21 cellular contexts compared by ENCODE assay signal in the genomic region with DNA sequence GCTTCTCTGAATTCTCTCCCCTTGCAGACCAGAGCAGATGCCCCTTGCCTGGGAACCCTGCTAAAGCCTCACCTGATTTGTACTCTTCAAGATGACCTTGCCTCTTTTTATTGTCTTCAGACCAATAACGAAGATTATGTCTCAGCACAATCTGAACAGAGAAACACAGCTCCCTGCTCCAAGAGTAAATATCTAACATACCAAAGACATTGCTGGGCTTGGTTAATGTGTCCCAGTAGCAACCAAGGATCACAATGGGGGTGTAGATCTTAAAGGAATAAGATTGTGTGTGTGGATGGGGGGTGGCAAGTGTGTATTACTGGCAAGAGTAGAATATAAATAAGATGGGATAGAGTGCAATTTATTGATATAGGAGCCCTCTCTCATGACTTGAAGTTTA.
A peak's percentile ranks its signal among the peaks of the same experiment; 100 is the strongest.
DNase-seq lines count a peak whose midpoint lies in the region; ATAC-seq, FAIRE-seq and TF ChIP-seq lines count a peak whose summit lies in the region.
"Had no signal": no experiment of that assay in that cellular context is flagged by ENCODE, and none has a peak within 500 bp of the region (broad histone marks: within the 10 kb centered on the region; RNA-seq: fewer than 3 reads in every experiment).

No MANE protein-coding gene starts in this region.

- DNase-seq in AG08396 (ENCODE audit: low spot score) (peak; percentile 41), HTR-8/SVneo (ENCODE audit: insufficient read length, low spot score) (no peak), brain microvascular endothelial cell (peak; percentile 40), left colon (no peak), NCI-H82 (lab: John Stamatoyannopoulos, UW) (no peak), NCI-H510A treated with DMSO at 0.1 percent for 48 hours (lab: John Stamatoyannopoulos, UW) (no peak), D721Med (ENCODE audit: insufficient read length, low spot score) (no peak)
- no peak for DNase-seq in stimulated activated CD4-positive, alpha-beta T cell treated with anti-CD3 and anti-CD28 coated beads, Interleukin-4, amount 100 ng/mL, for 1 hour
- DNase-seq: activated CD4-positive, alpha-beta T cell treated with anti-CD3 and anti-CD28 coated beads for 4 hours; activated CD8-positive, alpha-beta memory T cell treated with anti-CD3 and anti-CD28 coated beads, Interleukin-2, amount 10 ng/mL, durations not matched to agents 7 days and 5 days; activated naive CD8-positive, alpha-beta T cell treated with anti-CD3 and anti-CD28 coated beads for 36 hours; dermis blood vessel endothelial cell; NCI-H1417 treated with DMSO at 0.1 percent for 48 hours; NCI-H526; right lobe of liver; SHP77; T-helper 1 cell had no signal

- H3K36me3 ChIP-seq in brain microvascular endothelial cell (replicated peaks): no peaks in the 10 kb centered on the region
- H3K36me3 ChIP-seq: right lobe of liver, thoracic aorta had no signal

- intact Hi-C loops in left colon (cut with DNase I, micrococcal nuclease): no loop called here

- H3K27ac ChIP-seq in brain microvascular endothelial cell: no peak overlapping the region
- H3K27ac ChIP-seq: parathyroid adenoma, right lobe of liver, thoracic aorta had no signal

- in situ Hi-C loops in brain microvascular endothelial cell (cut with HindIII; ENCODE audit: low pct_ligation_motif_present, low sequenced_read_pairs): no loop called here

- FAIRE-seq in HTR-8/SVneo (lab: Jason Lieb, UNC) (peak; percentile 9), D721Med (lab: Jason Lieb, UNC) (no peak)
- FAIRE-seq: frontal cortex had no signal

- no peak overlapping the region for H3K4me3 ChIP-seq in brain microvascular endothelial cell (ENCODE audit: low read depth, low read length)
- H3K4me3 ChIP-seq: right lobe of liver, thoracic aorta had no signal

- H3K27me3 ChIP-seq in brain microvascular endothelial cell (replicated peaks): no peaks in the 10 kb centered on the region
- H3K27me3 ChIP-seq: right lobe of liver had no signal

- ATAC-seq in left colon: peak; percentile 49
- ATAC-seq: activated CD8-positive, alpha-beta memory T cell treated with anti-CD3 and anti-CD28 coated beads, Interleukin-2, amount 10 ng/mL, durations not matched to agents 7 days and 5 days; right lobe of liver; stimulated activated effector memory CD8-positive, alpha-beta T cell treated with anti-CD3 and anti-CD28 coated beads, Interleukin-12 subunit alpha, Interleukin-12 subunit beta, amount 100 ng/mL, for 72 hours had no signal

- TF ChIP-seq CTCF in brain microvascular endothelial cell (IDR thresholded peaks at IDR 0.05; ENCODE audit: low read depth, low read length, missing control alignments) (no peak), D721Med (IDR thresholded peaks at IDR 0.05; ENCODE audit: insufficient read depth, missing control alignments) (no peak)

Comparison
In these comparisons a context has a peak if more than half of its experiments do, and no peak if none do; other contexts are left out.
1. DNase-seq: peak in AG08396 (single experiment) and brain microvascular endothelial cell (single experiment); none in HTR-8/SVneo (single experiment), left colon (0 of 2), stimulated activated CD4-positive, alpha-beta T cell treated with anti-CD3 and anti-CD28 coated beads, Interleukin-4, amount 100 ng/mL, for 1 hour (single experiment), NCI-H82 (single experiment), NCI-H510A treated with DMSO at 0.1 percent for 48 hours (single experiment) and D721Med (single experiment).